1 cellular context compared by ENCODE assay signal in genomic region chr7:151517601-151518104, GRCh38.
TF ChIP-seq lines count a peak whose summit lies in the region.

No MANE protein-coding gene starts in this region.

TF ChIP-seq in GM23338, 12 proteins besides CTCF, POLR2A, EP300 and RAD21 (continued from another document):
- TF ChIP-seq ETS1 (IDR thresholded peaks at IDR 0.05) (no peak), ZNF331 (CRISPR knock-in tag; IDR thresholded peaks at IDR 0.05; ENCODE audit: low read depth) (no peak)
